ENCODE assay signal across 8 cellular contexts in genomic region chr9:74742792-74743389, GRCh38.
DNase-seq lines count a peak whose midpoint lies in the region; ATAC-seq and TF ChIP-seq lines count a peak whose summit lies in the region.

No MANE protein-coding gene starts in this region.

- H3K36me3 ChIP-seq in heart left ventricle (no peaks in the 10 kb centered on the region), left lung (peaks cover 0 to 12% of the 10 kb centered on the region in 2 donors)

- DNase-seq in heart left ventricle = no peak
- no peak for DNase-seq in left ventricle myocardium superior
- peak; percentile 36 to 70 for DNase-seq in T47D (ENCODE audit: low read depth in 1 of 2, low spot score in 1 of 2)
- DNase-seq in left lung = no peak
- DNase-seq in T1000 (lab: John Stamatoyannopoulos, UW) = no peak

- in situ Hi-C loops in T47D (cut with HindIII; ENCODE audit: low pct_unique_long_range_greater_than_20kb, low sequenced_read_pairs) = no loop called here

- ATAC-seq in heart left ventricle = peak in 1 of 4 donors; percentile 36
- ATAC-seq in left ventricle myocardium superior = no peak
- ATAC-seq in left lung = peak; percentile 76
- ATAC-seq in GM18909 (IDR thresholded peaks at IDR 0.05; ENCODE audit: poor library complexity, unreplicated experiment) = no peak
- ATAC-seq in HG02852 (IDR thresholded peaks at IDR 0.05; ENCODE audit: unreplicated experiment) = no peak

- WGBS in heart left ventricle, 4 donors = 12 to 17% (median 16%) methylated on average over 8 of the region's 8 CpGs

- no peak for TF ChIP-seq POLR2A in heart left ventricle (IDR thresholded peaks at IDR 0.05)

- H3K4me1 ChIP-seq in heart left ventricle = peaks cover 0 to 5% (median 0%) of the 10 kb centered on the region in 12 donors
- H3K4me1 ChIP-seq in left lung = no peaks in the 10 kb centered on the region

- TF ChIP-seq CTCF in heart left ventricle (IDR thresholded peaks at IDR 0.05) (peak; percentile 39 to 79 (median 56)), LNCAP (IDR thresholded peaks at IDR 0.05) (peak; percentile 74), left lung (IDR thresholded peaks at IDR 0.05) (peak; percentile 34 to 48)

- intact Hi-C loops in heart left ventricle (cut with DNase I) (loop anchor here in 8 of 10 donors (5.0 to 10.0 kb wide), 3 partner anchors 78 to 1541 kb away; no protein-coding TSS in a partner anchor), left ventricle myocardium superior (cut with micrococcal nuclease) (no loop called here), left lung (cut with DNase I) (no loop called here)

- H3K27ac ChIP-seq in heart left ventricle (no peak overlapping the region), left lung (no peak overlapping the region)

- H3K27me3 ChIP-seq in heart left ventricle = peaks cover 0 to 14% (median 0%) of the 10 kb centered on the region in 9 donors
- H3K27me3 ChIP-seq in left lung = no peaks in the 10 kb centered on the region

- H3K4me3 ChIP-seq in heart left ventricle = no peak overlapping the region
- no peak overlapping the region for H3K4me3 ChIP-seq in left lung

- H3K9me3 ChIP-seq in heart left ventricle (no peaks in the 10 kb centered on the region), left lung (no peaks in the 10 kb centered on the region)

Comparison
In these comparisons a context has a peak if more than half of its experiments do, and no peak if none do; other contexts are left out.
1. intact Hi-C loops: an anchor here in heart left ventricle (5.0 to 10.0 kb wide); none called in left ventricle myocardium superior and left lung.
2. DNase-seq: peak in T47D (2 of 2); none in heart left ventricle (0 of 5), left ventricle myocardium superior (single experiment), left lung (0 of 2) and T1000 (single experiment).
3. Peak in every context shown above with its lines, with median percentiles within 50 percentile points of each other: CTCF ChIP-seq.